20 cellular contexts compared by ENCODE assay signal in the genomic region with DNA sequence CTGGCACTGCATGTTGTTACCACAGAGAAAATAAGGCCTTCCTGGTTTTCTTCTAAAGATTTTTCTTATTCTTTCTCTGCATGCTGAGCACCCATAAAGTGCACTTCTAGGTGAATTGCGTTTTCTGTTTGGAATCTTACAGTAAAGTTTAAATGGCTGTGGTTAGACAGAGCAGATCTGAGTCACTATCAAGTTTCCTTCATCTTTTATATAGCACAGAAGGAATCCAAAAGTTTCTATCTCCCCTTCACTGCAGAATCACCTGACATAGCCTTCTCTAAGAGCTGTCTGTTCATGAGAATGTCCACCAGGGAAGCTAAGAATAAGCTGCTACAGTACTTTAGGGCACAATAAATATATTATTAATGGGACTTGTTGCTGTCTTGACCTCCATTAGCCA.
DNase-seq lines count a peak whose midpoint lies in the region; ATAC-seq and TF ChIP-seq lines count a peak whose summit lies in the region.
"Had no signal": no experiment of that assay in that cellular context is flagged by ENCODE, and none has a peak within 500 bp of the region (broad histone marks: within the 10 kb centered on the region; RNA-seq: fewer than 3 reads in every experiment).

No MANE protein-coding gene starts in this region.

- peak; percentile 55 for DNase-seq in AG08395 (ENCODE audit: low spot score)
- DNase-seq in HT1080 (ENCODE audit: low read depth) = peak; percentile 70
- peak; percentile 1 for DNase-seq in choroid plexus epithelial cell (ENCODE audit: low read depth)
- DNase-seq in mesothelial cell of epicardium (ENCODE audit: low spot score in 2 of 2, unreplicated experiment in 2 of 2) = no peak
- no peak for DNase-seq in activated CD4-positive, alpha-beta T cell treated with anti-CD3 and anti-CD28 coated beads, Interleukin-2, amount 10 ng/mL, durations not matched to agents 24 days and 14 days
- no peak for DNase-seq in left ventricle myocardium superior
- DNase-seq: activated CD4-positive, alpha-beta T cell treated with anti-CD3 and anti-CD28 coated beads, Interleukin-2, amount 50 U/mL, for 1 hour; activated naive CD4-positive, alpha-beta T cell treated with anti-CD3 and anti-CD28 coated beads for 36 hours; cortex of kidney; heart right ventricle; KBM-7; mesendoderm; NCI-H1092; NCI-H2081 treated with DMSO at 0.1 percent for 48 hours; nephron progenitor cell; stimulated activated naive CD8-positive, alpha-beta T cell treated with anti-CD3 and anti-CD28 coated beads, Interleukin-15, amount 100 ng/mL, for 72 hours had no signal

- H3K27me3 Mint-ChIP-seq in mesothelial cell of epicardium (ENCODE audit: low read depth) = no peaks in the 10 kb centered on the region
- no peaks in the 10 kb centered on the region for H3K27me3 Mint-ChIP-seq in activated CD4-positive, alpha-beta T cell treated with anti-CD3 and anti-CD28 coated beads, Interleukin-2, amount 10 ng/mL, durations not matched to agents 24 days and 14 days
- H3K27me3 Mint-ChIP-seq: stimulated activated naive CD8-positive, alpha-beta T cell treated with anti-CD3 and anti-CD28 coated beads, Interleukin-15, amount 100 ng/mL, for 72 hours had no signal

- no peak overlapping the region for H3K4me3 ChIP-seq in choroid plexus epithelial cell (ENCODE audit: low read depth, low read length)
- H3K4me3 ChIP-seq: heart right ventricle had no signal

- intact Hi-C loops in activated CD4-positive, alpha-beta T cell treated with anti-CD3 and anti-CD28 coated beads, Interleukin-2, amount 10 ng/mL, durations not matched to agents 24 days and 14 days (cut with micrococcal nuclease) = no loop called here
- intact Hi-C loops in left ventricle myocardium superior (cut with micrococcal nuclease) = no loop called here

- H3K4me3 Mint-ChIP-seq in mesothelial cell of epicardium = no peak overlapping the region
- no peak overlapping the region for H3K4me3 Mint-ChIP-seq in activated CD4-positive, alpha-beta T cell treated with anti-CD3 and anti-CD28 coated beads, Interleukin-2, amount 10 ng/mL, durations not matched to agents 24 days and 14 days
- H3K4me3 Mint-ChIP-seq: activated naive CD4-positive, alpha-beta T cell treated with anti-CD3 and anti-CD28 coated beads for 36 hours; brain; nephron progenitor cell; stimulated activated naive CD8-positive, alpha-beta T cell treated with anti-CD3 and anti-CD28 coated beads, Interleukin-15, amount 100 ng/mL, for 72 hours had no signal

- ATAC-seq in GM19467 (IDR thresholded peaks at IDR 0.05; ENCODE audit: unreplicated experiment) (no peak), GM21381 (IDR thresholded peaks at IDR 0.05; ENCODE audit: unreplicated experiment) (no peak), left ventricle myocardium superior (no peak)
- ATAC-seq: Panc1; stimulated activated naive CD8-positive, alpha-beta T cell treated with anti-CD3 and anti-CD28 coated beads, Interleukin-15, amount 100 ng/mL, for 72 hours had no signal

- H3K36me3 Mint-ChIP-seq in mesothelial cell of epicardium = no peaks in the 10 kb centered on the region
- no peaks in the 10 kb centered on the region for H3K36me3 Mint-ChIP-seq in activated CD4-positive, alpha-beta T cell treated with anti-CD3 and anti-CD28 coated beads, Interleukin-2, amount 10 ng/mL, durations not matched to agents 24 days and 14 days (ENCODE audit: low read depth)
- H3K36me3 Mint-ChIP-seq: brain had no signal

- peaks cover 8% of the 10 kb centered on the region for H3K9me3 Mint-ChIP-seq in mesothelial cell of epicardium
- no peaks in the 10 kb centered on the region for H3K9me3 Mint-ChIP-seq in activated CD4-positive, alpha-beta T cell treated with anti-CD3 and anti-CD28 coated beads, Interleukin-2, amount 10 ng/mL, durations not matched to agents 24 days and 14 days
- H3K9me3 Mint-ChIP-seq: activated naive CD4-positive, alpha-beta T cell treated with anti-CD3 and anti-CD28 coated beads for 36 hours; brain; nephron progenitor cell had no signal

- peak overlapping the region; percentile 58 for H3K27ac Mint-ChIP-seq in mesothelial cell of epicardium
- H3K27ac Mint-ChIP-seq in activated CD4-positive, alpha-beta T cell treated with anti-CD3 and anti-CD28 coated beads, Interleukin-2, amount 10 ng/mL, durations not matched to agents 24 days and 14 days = no peak overlapping the region
- H3K27ac Mint-ChIP-seq: activated naive CD4-positive, alpha-beta T cell treated with anti-CD3 and anti-CD28 coated beads for 36 hours; stimulated activated naive CD8-positive, alpha-beta T cell treated with anti-CD3 and anti-CD28 coated beads, Interleukin-15, amount 100 ng/mL, for 72 hours had no signal

- peaks cover 33% of the 10 kb centered on the region for H3K4me1 Mint-ChIP-seq in mesothelial cell of epicardium
- H3K4me1 Mint-ChIP-seq in activated CD4-positive, alpha-beta T cell treated with anti-CD3 and anti-CD28 coated beads, Interleukin-2, amount 10 ng/mL, durations not matched to agents 24 days and 14 days = no peaks in the 10 kb centered on the region
- H3K4me1 Mint-ChIP-seq: brain; stimulated activated naive CD8-positive, alpha-beta T cell treated with anti-CD3 and anti-CD28 coated beads, Interleukin-15, amount 100 ng/mL, for 72 hours had no signal

- TF ChIP-seq CTCF in choroid plexus epithelial cell (conservative IDR thresholded peaks at IDR 0.05; ENCODE audit: low read depth, low read length) = no peak
- no peak for TF ChIP-seq CTCF in mesothelial cell of epicardium (IDR thresholded peaks at IDR 0.05; ENCODE audit: unreplicated experiment)

Comparison
In these comparisons a context has a peak if more than half of its experiments do, and no peak if none do; other contexts are left out.
1. DNase-seq: peak in AG08395 (single experiment), HT1080 (single experiment) and choroid plexus epithelial cell (single experiment); none in mesothelial cell of epicardium (0 of 2), activated CD4-positive, alpha-beta T cell treated with anti-CD3 and anti-CD28 coated beads, Interleukin-2, amount 10 ng/mL, durations not matched to agents 24 days and 14 days (single experiment) and left ventricle myocardium superior (single experiment).